Comparison of ENCODE assay signal across 1 cellular context in genomic region chr17:64145751-64146417, GRCh38.
A peak's percentile ranks its signal among the peaks of the same experiment; 100 is the strongest.
TF ChIP-seq lines count a peak whose summit lies in the region.

No MANE protein-coding gene starts in this region.

TF ChIP-seq in HEK293, 187 proteins besides CTCF, POLR2A, EP300 and RAD21 (continued from another document and continues in another):
- TF ChIP-seq ZFP3 (tag by site-specific recombination; IDR thresholded peaks at IDR 0.05; ENCODE audit: low read depth): no peak
- TF ChIP-seq ZNF830 (tag by site-specific recombination; IDR thresholded peaks at IDR 0.05; ENCODE audit: low read depth): no peak
- no peak for TF ChIP-seq ZNF140 (tag by site-specific recombination; IDR thresholded peaks at IDR 0.05)
- 0 out of 2 replicates have a peak, but pooled peaks have one; percentile 41 for TF ChIP-seq ZNF169 (tag by site-specific recombination; IDR thresholded peaks at IDR 0.05)
- TF ChIP-seq, protein P1, sequence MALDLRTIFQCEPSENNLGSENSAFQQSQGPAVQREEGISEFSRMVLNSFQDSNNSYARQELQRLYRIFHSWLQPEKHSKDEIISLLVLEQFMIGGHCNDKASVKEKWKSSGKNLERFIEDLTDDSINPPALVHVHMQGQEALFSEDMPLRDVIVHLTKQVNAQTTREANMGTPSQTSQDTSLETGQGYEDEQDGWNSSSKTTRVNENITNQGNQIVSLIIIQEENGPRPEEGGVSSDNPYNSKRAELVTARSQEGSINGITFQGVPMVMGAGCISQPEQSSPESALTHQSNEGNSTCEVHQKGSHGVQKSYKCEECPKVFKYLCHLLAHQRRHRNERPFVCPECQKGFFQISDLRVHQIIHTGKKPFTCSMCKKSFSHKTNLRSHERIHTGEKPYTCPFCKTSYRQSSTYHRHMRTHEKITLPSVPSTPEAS (tag by site-specific recombination; IDR thresholded peaks at IDR 0.05): 0 out of 2 replicates have a peak, but pooled peaks have one; percentile 7
- peak; percentile 28; the same call in 1 of the 2 replicates for TF ChIP-seq ZBTB8A (tag by site-specific recombination; IDR thresholded peaks at IDR 0.05)
- no peak for TF ChIP-seq HOXC10 (CRISPR knock-in tag; IDR thresholded peaks at IDR 0.05)
- TF ChIP-seq ZNF248 (tag by site-specific recombination; IDR thresholded peaks at IDR 0.05): no peak
- TF ChIP-seq ZNF19 (tag by site-specific recombination; IDR thresholded peaks at IDR 0.05; ENCODE audit: low read depth): no peak
- TF ChIP-seq ZNF548 (tag by site-specific recombination; IDR thresholded peaks at IDR 0.05): no peak
- peak; percentile 89 for TF ChIP-seq ZNF501 (tag by site-specific recombination; IDR thresholded peaks at IDR 0.05)
- peak; percentile 69 for TF ChIP-seq PATZ1 (tag by site-specific recombination; IDR thresholded peaks at IDR 0.05)
- no peak for TF ChIP-seq ZNF529 (tag by site-specific recombination; IDR thresholded peaks at IDR 0.05; ENCODE audit: insufficient replicate concordance)
- TF ChIP-seq ZNF211 (tag by site-specific recombination; IDR thresholded peaks at IDR 0.05; ENCODE audit: low read depth): no peak
- TF ChIP-seq ZNF510 (tag by site-specific recombination; IDR thresholded peaks at IDR 0.05; ENCODE audit: insufficient replicate concordance): no peak
- no peak for TF ChIP-seq ZNF701 (tag by site-specific recombination; IDR thresholded peaks at IDR 0.05)
- TF ChIP-seq ZNF747 (tag by site-specific recombination; IDR thresholded peaks at IDR 0.05): no peak
- TF ChIP-seq ZNF639 (tag by site-specific recombination; IDR thresholded peaks at IDR 0.05): no peak
- 0 out of 2 replicates have a peak, but pooled peaks have one; percentile 14 for TF ChIP-seq KLF7 (tag by site-specific recombination; IDR thresholded peaks at IDR 0.05; ENCODE audit: borderline replicate concordance)
- no peak for TF ChIP-seq ZNF274 (IDR thresholded peaks at IDR 0.05; ENCODE audit: low read length)
- no peak for TF ChIP-seq ZNF274 (tag by site-specific recombination; IDR thresholded peaks at IDR 0.05; ENCODE audit: borderline replicate concordance)
- TF ChIP-seq ZNF549 (tag by site-specific recombination; IDR thresholded peaks at IDR 0.05): no peak
- TF ChIP-seq ZNF16 (tag by site-specific recombination; IDR thresholded peaks at IDR 0.05; ENCODE audit: low read depth): no peak
- TF ChIP-seq ZFHX2 (tag by site-specific recombination; conservative IDR thresholded peaks at IDR 0.05): peak; percentile 66
- TF ChIP-seq, protein P2, sequence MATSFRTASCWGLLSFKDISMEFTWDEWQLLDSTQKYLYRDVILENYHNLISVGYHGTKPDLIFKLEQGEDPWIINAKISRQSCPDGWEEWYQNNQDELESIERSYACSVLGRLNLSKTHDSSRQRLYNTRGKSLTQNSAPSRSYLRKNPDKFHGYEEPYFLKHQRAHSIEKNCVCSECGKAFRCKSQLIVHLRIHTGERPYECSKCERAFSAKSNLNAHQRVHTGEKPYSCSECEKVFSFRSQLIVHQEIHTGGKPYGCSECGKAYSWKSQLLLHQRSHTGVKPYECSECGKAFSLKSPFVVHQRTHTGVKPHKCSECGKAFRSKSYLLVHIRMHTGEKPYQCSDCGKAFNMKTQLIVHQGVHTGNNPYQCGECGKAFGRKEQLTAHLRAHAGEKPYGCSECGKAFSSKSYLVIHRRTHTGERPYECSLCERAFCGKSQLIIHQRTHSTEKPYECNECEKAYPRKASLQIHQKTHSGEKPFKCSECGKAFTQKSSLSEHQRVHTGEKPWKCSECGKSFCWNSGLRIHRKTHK (tag by site-specific recombination; IDR thresholded peaks at IDR 0.05): no peak
- TF ChIP-seq ZNF175 (tag by site-specific recombination; IDR thresholded peaks at IDR 0.05): no peak
- TF ChIP-seq ZNF146 (tag by site-specific recombination; IDR thresholded peaks at IDR 0.05): no peak
- no peak for TF ChIP-seq MEIS1 (CRISPR knock-in tag; IDR thresholded peaks at IDR 0.05; ENCODE audit: borderline replicate concordance)
- peak; percentile 41; the same call in 1 of the 2 replicates for TF ChIP-seq KLF9 (tag by site-specific recombination; IDR thresholded peaks at IDR 0.05; ENCODE audit: low read depth)
- TF ChIP-seq ZSCAN30 (tag by site-specific recombination; IDR thresholded peaks at IDR 0.05): 0 out of 2 replicates have a peak, but pooled peaks have one; percentile 5
- TF ChIP-seq ZNF791 (tag by site-specific recombination; IDR thresholded peaks at IDR 0.05): no peak
- TF ChIP-seq ZNF24 (tag by site-specific recombination; IDR thresholded peaks at IDR 0.05): peak; percentile 16; the same call in 1 of the 2 replicates
- peak; percentile 96 for TF ChIP-seq ZBTB17 (tag by site-specific recombination; IDR thresholded peaks at IDR 0.05)
- TF ChIP-seq, protein P3, sequence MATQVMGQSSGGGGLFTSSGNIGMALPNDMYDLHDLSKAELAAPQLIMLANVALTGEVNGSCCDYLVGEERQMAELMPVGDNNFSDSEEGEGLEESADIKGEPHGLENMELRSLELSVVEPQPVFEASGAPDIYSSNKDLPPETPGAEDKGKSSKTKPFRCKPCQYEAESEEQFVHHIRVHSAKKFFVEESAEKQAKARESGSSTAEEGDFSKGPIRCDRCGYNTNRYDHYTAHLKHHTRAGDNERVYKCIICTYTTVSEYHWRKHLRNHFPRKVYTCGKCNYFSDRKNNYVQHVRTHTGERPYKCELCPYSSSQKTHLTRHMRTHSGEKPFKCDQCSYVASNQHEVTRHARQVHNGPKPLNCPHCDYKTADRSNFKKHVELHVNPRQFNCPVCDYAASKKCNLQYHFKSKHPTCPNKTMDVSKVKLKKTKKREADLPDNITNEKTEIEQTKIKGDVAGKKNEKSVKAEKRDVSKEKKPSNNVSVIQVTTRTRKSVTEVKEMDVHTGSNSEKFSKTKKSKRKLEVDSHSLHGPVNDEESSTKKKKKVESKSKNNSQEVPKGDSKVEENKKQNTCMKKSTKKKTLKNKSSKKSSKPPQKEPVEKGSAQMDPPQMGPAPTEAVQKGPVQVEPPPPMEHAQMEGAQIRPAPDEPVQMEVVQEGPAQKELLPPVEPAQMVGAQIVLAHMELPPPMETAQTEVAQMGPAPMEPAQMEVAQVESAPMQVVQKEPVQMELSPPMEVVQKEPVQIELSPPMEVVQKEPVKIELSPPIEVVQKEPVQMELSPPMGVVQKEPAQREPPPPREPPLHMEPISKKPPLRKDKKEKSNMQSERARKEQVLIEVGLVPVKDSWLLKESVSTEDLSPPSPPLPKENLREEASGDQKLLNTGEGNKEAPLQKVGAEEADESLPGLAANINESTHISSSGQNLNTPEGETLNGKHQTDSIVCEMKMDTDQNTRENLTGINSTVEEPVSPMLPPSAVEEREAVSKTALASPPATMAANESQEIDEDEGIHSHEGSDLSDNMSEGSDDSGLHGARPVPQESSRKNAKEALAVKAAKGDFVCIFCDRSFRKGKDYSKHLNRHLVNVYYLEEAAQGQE (tag by site-specific recombination; IDR thresholded peaks at IDR 0.05): 0 out of 2 replicates have a peak, but pooled peaks have one; percentile 59
- TF ChIP-seq, protein P4, sequence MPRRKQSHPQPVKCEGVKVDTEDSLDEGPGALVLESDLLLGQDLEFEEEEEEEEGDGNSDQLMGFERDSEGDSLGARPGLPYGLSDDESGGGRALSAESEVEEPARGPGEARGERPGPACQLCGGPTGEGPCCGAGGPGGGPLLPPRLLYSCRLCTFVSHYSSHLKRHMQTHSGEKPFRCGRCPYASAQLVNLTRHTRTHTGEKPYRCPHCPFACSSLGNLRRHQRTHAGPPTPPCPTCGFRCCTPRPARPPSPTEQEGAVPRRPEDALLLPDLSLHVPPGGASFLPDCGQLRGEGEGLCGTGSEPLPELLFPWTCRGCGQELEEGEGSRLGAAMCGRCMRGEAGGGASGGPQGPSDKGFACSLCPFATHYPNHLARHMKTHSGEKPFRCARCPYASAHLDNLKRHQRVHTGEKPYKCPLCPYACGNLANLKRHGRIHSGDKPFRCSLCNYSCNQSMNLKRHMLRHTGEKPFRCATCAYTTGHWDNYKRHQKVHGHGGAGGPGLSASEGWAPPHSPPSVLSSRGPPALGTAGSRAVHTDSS (tag by site-specific recombination; IDR thresholded peaks at IDR 0.05): peak; percentile 37; the same call in 1 of the 2 replicates
- TF ChIP-seq ZNF223 (tag by site-specific recombination; IDR thresholded peaks at IDR 0.05): no peak
- TF ChIP-seq GLI2 (tag by site-specific recombination; IDR thresholded peaks at IDR 0.05; ENCODE audit: borderline replicate concordance, low read depth): no peak
- TF ChIP-seq ZFP37 (tag by site-specific recombination; IDR thresholded peaks at IDR 0.05): peak; percentile 86
- no peak for TF ChIP-seq ZNF658 (tag by site-specific recombination; IDR thresholded peaks at IDR 0.05)
- TF ChIP-seq, protein P5, sequence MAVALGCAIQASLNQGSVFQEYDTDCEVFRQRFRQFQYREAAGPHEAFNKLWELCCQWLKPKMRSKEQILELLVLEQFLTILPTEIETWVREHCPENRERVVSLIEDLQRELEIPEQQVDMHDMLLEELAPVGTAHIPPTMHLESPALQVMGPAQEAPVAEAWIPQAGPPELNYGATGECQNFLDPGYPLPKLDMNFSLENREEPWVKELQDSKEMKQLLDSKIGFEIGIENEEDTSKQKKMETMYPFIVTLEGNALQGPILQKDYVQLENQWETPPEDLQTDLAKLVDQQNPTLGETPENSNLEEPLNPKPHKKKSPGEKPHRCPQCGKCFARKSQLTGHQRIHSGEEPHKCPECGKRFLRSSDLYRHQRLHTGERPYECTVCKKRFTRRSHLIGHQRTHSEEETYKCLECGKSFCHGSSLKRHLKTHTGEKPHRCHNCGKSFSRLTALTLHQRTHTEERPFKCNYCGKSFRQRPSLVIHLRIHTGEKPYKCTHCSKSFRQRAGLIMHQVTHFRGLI (tag by site-specific recombination; IDR thresholded peaks at IDR 0.05): peak; percentile 9; the same call in 1 of the 2 replicates
- TF ChIP-seq ZNF596 (tag by site-specific recombination; IDR thresholded peaks at IDR 0.05): no peak
- TF ChIP-seq, protein P6, sequence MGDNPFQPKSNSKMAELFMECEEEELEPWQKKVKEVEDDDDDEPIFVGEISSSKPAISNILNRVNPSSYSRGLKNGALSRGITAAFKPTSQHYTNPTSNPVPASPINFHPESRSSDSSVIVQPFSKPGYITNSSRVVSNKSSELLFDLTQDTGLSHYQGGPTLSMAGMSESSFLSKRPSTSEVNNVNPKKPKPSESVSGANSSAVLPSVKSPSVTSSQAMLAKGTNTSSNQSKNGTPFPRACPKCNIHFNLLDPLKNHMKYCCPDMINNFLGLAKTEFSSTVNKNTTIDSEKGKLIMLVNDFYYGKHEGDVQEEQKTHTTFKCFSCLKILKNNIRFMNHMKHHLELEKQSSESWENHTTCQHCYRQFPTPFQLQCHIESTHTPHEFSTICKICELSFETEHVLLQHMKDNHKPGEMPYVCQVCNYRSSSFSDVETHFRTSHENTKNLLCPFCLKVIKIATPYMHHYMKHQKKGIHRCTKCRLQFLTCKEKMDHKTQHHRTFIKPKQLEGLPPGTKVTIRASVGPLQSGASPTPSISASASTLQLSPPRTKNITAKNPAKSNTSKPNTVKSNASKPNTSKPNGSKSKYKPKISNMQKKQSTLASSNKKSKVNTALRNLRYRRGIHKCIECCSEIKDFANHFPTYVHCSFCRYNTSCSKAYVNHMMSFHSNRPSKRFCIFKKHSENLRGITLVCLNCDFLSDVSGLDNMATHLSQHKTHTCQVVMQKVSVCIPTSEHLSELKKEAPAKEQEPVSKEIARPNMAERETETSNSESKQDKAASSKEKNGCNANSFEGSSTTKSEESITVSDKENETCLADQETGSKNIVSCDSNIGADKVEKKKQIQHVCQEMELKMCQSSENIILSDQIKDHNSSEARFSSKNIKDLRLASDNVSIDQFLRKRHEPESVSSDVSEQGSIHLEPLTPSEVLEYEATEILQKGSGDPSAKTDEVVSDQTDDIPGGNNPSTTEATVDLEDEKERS (tag by site-specific recombination; IDR thresholded peaks at IDR 0.05): 0 out of 2 replicates have a peak, but pooled peaks have one; percentile 7
- 0 out of 2 replicates have a peak, but pooled peaks have one; percentile 3 for TF ChIP-seq ZNF626 (tag by site-specific recombination; IDR thresholded peaks at IDR 0.05)
- peak; percentile 18; the same call in 1 of the 2 replicates for TF ChIP-seq YY2 (tag by site-specific recombination; IDR thresholded peaks at IDR 0.05)
- TF ChIP-seq SP3 (tag by site-specific recombination; IDR thresholded peaks at IDR 0.05): peak; percentile 81
- TF ChIP-seq KLF16 (tag by site-specific recombination; IDR thresholded peaks at IDR 0.05): peak; percentile 44; the same call in 1 of the 2 replicates
- peak; percentile 77 for TF ChIP-seq SP7 (tag by site-specific recombination; IDR thresholded peaks at IDR 0.05)
- TF ChIP-seq PRDM6 (tag by site-specific recombination; IDR thresholded peaks at IDR 0.05): no peak
- TF ChIP-seq ZNF391 (tag by site-specific recombination; IDR thresholded peaks at IDR 0.05; ENCODE audit: borderline replicate concordance, low read depth): peak; percentile 41; the same call in 1 of the 2 replicates
